In genomic region chr20:40314278-40314677, GRCh38 we compare ENCODE assay signal across 19 cellular contexts.
"Had no signal": no experiment of that assay in that cellular context is flagged by ENCODE, and none has a peak within 500 bp of the region (broad histone marks: within the 10 kb centered on the region; RNA-seq: fewer than 3 reads in every experiment).

No MANE protein-coding gene starts in this region.

- H3K4me3 ChIP-seq: heart left ventricle, pancreas, SK-N-MC, spleen, thyroid gland had no signal

- H3K4me1 ChIP-seq: foreskin keratinocyte, pancreas, spleen had no signal

- ATAC-seq: activated CD8-positive, alpha-beta T cell treated with anti-CD3 and anti-CD28 coated beads for 36 hours; activated naive CD8-positive, alpha-beta T cell treated with anti-CD3 and anti-CD28 coated beads, Interleukin-2, amount 50 U/mL, for 24 hours; foreskin keratinocyte; natural killer cell; pancreas; stimulated activated memory B cell treated with anti-CD40 and anti-IgM and Interleukin-4, amounts not matched to agents 10 μg/mL and 1 μg/mL and 100 μg/mL, for 72 hours had no signal

- H3K9me3 ChIP-seq: pancreas, spleen, thyroid gland had no signal

- H3K27ac ChIP-seq: foreskin keratinocyte, pancreas, SK-N-MC, spleen had no signal

- DNase-seq: activated B cell treated with CpG ODN at 0.5 μM for 24 hours; activated CD4-positive, alpha-beta T cell treated with anti-CD3 and anti-CD28 coated beads for 4 hours; activated CD8-positive, alpha-beta T cell treated with anti-CD3 and anti-CD28 coated beads for 36 hours; activated naive CD4-positive, alpha-beta T cell treated with anti-CD3 and anti-CD28 coated beads, Interleukin-2, amount 10 ng/mL, durations not matched to agents 7 days and 5 days; activated naive CD8-positive, alpha-beta T cell treated with anti-CD3 and anti-CD28 coated beads, Interleukin-2, amount 50 U/mL, for 24 hours; activated T-cell treated with anti-CD3 and anti-CD28 coated beads, Interleukin-2, amount 50 U/mL, for 1 hour; aorta; cerebellar nuclear complex; cortex of kidney; effector memory CD4-positive, alpha-beta T cell; foreskin keratinocyte; heart left ventricle; natural killer cell; pancreas; spleen; stimulated activated CD4-positive, alpha-beta T cell treated with anti-CD3 and anti-CD28 coated beads, Interleukin-4, amount 100 ng/mL, for 4 hours; thyroid gland had no signal

- H3K36me3 ChIP-seq: heart left ventricle, pancreas, spleen, thyroid gland had no signal

- H3K27me3 ChIP-seq: heart left ventricle, pancreas, thyroid gland had no signal
